ENCODE assay signal across 1 cellular context in genomic region chr7:107079212-107079940, GRCh38.
TF ChIP-seq lines count a peak whose summit lies in the region.

No MANE protein-coding gene starts in this region.

TF ChIP-seq in K562, 482 proteins besides CTCF, POLR2A, EP300 and RAD21 (continued from another document and continues in another):
- TF ChIP-seq, protein P1, sequence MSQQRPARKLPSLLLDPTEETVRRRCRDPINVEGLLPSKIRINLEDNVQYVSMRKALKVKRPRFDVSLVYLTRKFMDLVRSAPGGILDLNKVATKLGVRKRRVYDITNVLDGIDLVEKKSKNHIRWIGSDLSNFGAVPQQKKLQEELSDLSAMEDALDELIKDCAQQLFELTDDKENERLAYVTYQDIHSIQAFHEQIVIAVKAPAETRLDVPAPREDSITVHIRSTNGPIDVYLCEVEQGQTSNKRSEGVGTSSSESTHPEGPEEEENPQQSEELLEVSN (IDR thresholded peaks at IDR 0.05; ENCODE audit: borderline replicate concordance in 1 of 2, extremely low read depth in 1 of 2, insufficient read depth in 1 of 2, insufficient read length in 1 of 2, low read depth in 1 of 2, low read length in 1 of 2, poor library complexity in 1 of 2, severe bottlenecking in 1 of 2), result peak; percentile 56 to 69
- TF ChIP-seq ZEB2 (IDR thresholded peaks at IDR 0.05), result peak; percentile 78; the same call in 1 of the 2 replicates
- TF ChIP-seq ARNT (IDR thresholded peaks at IDR 0.05), result peak; percentile 58 to 68; a peak in 2 of 4 replicates
- no peak for TF ChIP-seq SAFB (IDR thresholded peaks at IDR 0.05; ENCODE audit: borderline replicate concordance, low read depth, low read length)
- TF ChIP-seq HBP1 (CRISPR knock-in tag; IDR thresholded peaks at IDR 0.05), result peak; percentile 95
- TF ChIP-seq SETDB1 (IDR thresholded peaks at IDR 0.05; ENCODE audit: low read length), result no peak
- TF ChIP-seq ZNF511 (CRISPR knock-in tag; IDR thresholded peaks at IDR 0.05), result no peak
- TF ChIP-seq CREM (IDR thresholded peaks at IDR 0.05; ENCODE audit: low read depth), result peak; percentile 35; the same call in 1 of the 2 replicates
- TF ChIP-seq SMARCC2 (IDR thresholded peaks at IDR 0.05; ENCODE audit: low read depth), result peak; percentile 76; the same call in 1 of the 2 replicates
- TF ChIP-seq ZNF212 (CRISPR knock-in tag; IDR thresholded peaks at IDR 0.05), result peak; percentile 62; the same call in 1 of the 2 replicates
- no peak for TF ChIP-seq BCL6 (CRISPR knock-in tag; IDR thresholded peaks at IDR 0.05)
- TF ChIP-seq, protein P2, sequence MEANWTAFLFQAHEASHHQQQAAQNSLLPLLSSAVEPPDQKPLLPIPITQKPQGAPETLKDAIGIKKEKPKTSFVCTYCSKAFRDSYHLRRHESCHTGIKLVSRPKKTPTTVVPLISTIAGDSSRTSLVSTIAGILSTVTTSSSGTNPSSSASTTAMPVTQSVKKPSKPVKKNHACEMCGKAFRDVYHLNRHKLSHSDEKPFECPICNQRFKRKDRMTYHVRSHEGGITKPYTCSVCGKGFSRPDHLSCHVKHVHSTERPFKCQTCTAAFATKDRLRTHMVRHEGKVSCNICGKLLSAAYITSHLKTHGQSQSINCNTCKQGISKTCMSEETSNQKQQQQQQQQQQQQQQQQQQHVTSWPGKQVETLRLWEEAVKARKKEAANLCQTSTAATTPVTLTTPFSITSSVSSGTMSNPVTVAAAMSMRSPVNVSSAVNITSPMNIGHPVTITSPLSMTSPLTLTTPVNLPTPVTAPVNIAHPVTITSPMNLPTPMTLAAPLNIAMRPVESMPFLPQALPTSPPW (CRISPR knock-in tag; IDR thresholded peaks at IDR 0.05), result peak; percentile 56
- peak; percentile 73 for TF ChIP-seq TCF3 (CRISPR knock-in tag; IDR thresholded peaks at IDR 0.05)
- TF ChIP-seq IRF2 (CRISPR knock-in tag; IDR thresholded peaks at IDR 0.05), result no peak
- peak; percentile 42; the same call in 1 of the 2 replicates for TF ChIP-seq CC2D1A (IDR thresholded peaks at IDR 0.05)
- TF ChIP-seq ZBTB17 (CRISPR knock-in tag; IDR thresholded peaks at IDR 0.05), result peak; percentile 76; the same call in 1 of the 2 replicates
- TF ChIP-seq ARID3B (CRISPR knock-in tag; IDR thresholded peaks at IDR 0.05; ENCODE audit: borderline replicate concordance), result 0 out of 2 replicates have a peak, but pooled peaks have one; percentile 5
- no peak for TF ChIP-seq ZNF561 (CRISPR knock-in tag; conservative IDR thresholded peaks at IDR 0.05)
- TF ChIP-seq ZSCAN29 (IDR thresholded peaks at IDR 0.05), result no peak
- TF ChIP-seq CHD4 (IDR thresholded peaks at IDR 0.05; ENCODE audit: insufficient read depth, insufficient replicate concordance, low read depth, low read length, poor library complexity, severe bottlenecking), result peak; percentile 86
- TF ChIP-seq NONO (IDR thresholded peaks at IDR 0.05; ENCODE audit: low read depth in 2 of 2, low read length in 1 of 2), result 0 out of 4 replicates have a peak, but pooled peaks of 1 of the 2 experiments have one; percentile 11
- no peak for TF ChIP-seq TAF9B (IDR thresholded peaks at IDR 0.05; ENCODE audit: partially characterized antibody)
- no peak for TF ChIP-seq KAT8 (IDR thresholded peaks at IDR 0.05; ENCODE audit: low read depth)
- peak in 1 of 2 experiments; percentile 51 for TF ChIP-seq NCOA2 (IDR thresholded peaks at IDR 0.05; ENCODE audit: partially characterized antibody in 2 of 2)
- TF ChIP-seq ZNF217 (CRISPR knock-in tag; IDR thresholded peaks at IDR 0.05), result no peak
- no peak for TF ChIP-seq IFI16 (CRISPR knock-in tag; IDR thresholded peaks at IDR 0.05)
- TF ChIP-seq HDAC3 (IDR thresholded peaks at IDR 0.05; ENCODE audit: borderline replicate concordance, partially characterized antibody), result peak; percentile 39
- peak in 1 of 2 experiments; percentile 68; a peak in 2 of 4 replicates for TF ChIP-seq RCOR1 (IDR thresholded peaks at IDR 0.05; ENCODE audit: borderline replicate concordance in 1 of 2, low read depth in 2 of 2, low read length in 2 of 2)
- TF ChIP-seq ZC3H8 (IDR thresholded peaks at IDR 0.05), result 0 out of 2 replicates have a peak, but pooled peaks have one; percentile 8
- 0 out of 2 replicates have a peak, but pooled peaks have one; percentile 63 for TF ChIP-seq SMARCA5 (IDR thresholded peaks at IDR 0.05)
- TF ChIP-seq ZNF518B (CRISPR knock-in tag; IDR thresholded peaks at IDR 0.05), result no peak
- no peak for TF ChIP-seq KAT2B (IDR thresholded peaks at IDR 0.05; ENCODE audit: low read depth, low read length)
- peak; percentile 97 for TF ChIP-seq MAFG (tag; conservative IDR thresholded peaks at IDR 0.05)
- TF ChIP-seq GABPA (tag; conservative IDR thresholded peaks at IDR 0.05; ENCODE audit: low read depth), result peak; percentile 38; the same call in 1 of the 2 replicates
- TF ChIP-seq ATF4 (CRISPR knock-in tag; IDR thresholded peaks at IDR 0.05), result peak; percentile 53; the same call in 1 of the 2 replicates
- peak; percentile 71 for TF ChIP-seq CBFA2T2 (conservative IDR thresholded peaks at IDR 0.05)
- TF ChIP-seq ZBTB8A (IDR thresholded peaks at IDR 0.05; ENCODE audit: partially characterized antibody), result no peak
- TF ChIP-seq MYNN (IDR thresholded peaks at IDR 0.05), result peak; percentile 89; the same call in 1 of the 2 replicates
- TF ChIP-seq MYNN (CRISPR knock-in tag; IDR thresholded peaks at IDR 0.05), result no peak
- TF ChIP-seq LEF1 (IDR thresholded peaks at IDR 0.05), result peak; percentile 93
- TF ChIP-seq ZNF76 (CRISPR knock-in tag; IDR thresholded peaks at IDR 0.05; ENCODE audit: borderline replicate concordance), result 0 out of 2 replicates have a peak, but pooled peaks have one; percentile 0
- no peak for TF ChIP-seq CHD2 (IDR thresholded peaks at IDR 0.05; ENCODE audit: low read depth, low read length)
- peak; percentile 91 for TF ChIP-seq ARID1B (IDR thresholded peaks at IDR 0.05)
- TF ChIP-seq POLR3G (IDR thresholded peaks at IDR 0.05; ENCODE audit: extremely low read depth, insufficient read length, insufficient replicate concordance), result no peak
- peak; percentile 76 for TF ChIP-seq POLR2H (tag; IDR thresholded peaks at IDR 0.05; ENCODE audit: low read depth)
- 0 out of 2 replicates have a peak, but pooled peaks have one; percentile 14 for TF ChIP-seq RERE (CRISPR knock-in tag; IDR thresholded peaks at IDR 0.05; ENCODE audit: borderline replicate concordance)
- TF ChIP-seq SOX6 (IDR thresholded peaks at IDR 0.05), result peak; percentile 82
- TF ChIP-seq ATF1 (CRISPR knock-in tag; IDR thresholded peaks at IDR 0.05), result no peak
- peak; percentile 59 for TF ChIP-seq ATF1 (tag; IDR thresholded peaks at IDR 0.05)
- TF ChIP-seq, protein P3, sequence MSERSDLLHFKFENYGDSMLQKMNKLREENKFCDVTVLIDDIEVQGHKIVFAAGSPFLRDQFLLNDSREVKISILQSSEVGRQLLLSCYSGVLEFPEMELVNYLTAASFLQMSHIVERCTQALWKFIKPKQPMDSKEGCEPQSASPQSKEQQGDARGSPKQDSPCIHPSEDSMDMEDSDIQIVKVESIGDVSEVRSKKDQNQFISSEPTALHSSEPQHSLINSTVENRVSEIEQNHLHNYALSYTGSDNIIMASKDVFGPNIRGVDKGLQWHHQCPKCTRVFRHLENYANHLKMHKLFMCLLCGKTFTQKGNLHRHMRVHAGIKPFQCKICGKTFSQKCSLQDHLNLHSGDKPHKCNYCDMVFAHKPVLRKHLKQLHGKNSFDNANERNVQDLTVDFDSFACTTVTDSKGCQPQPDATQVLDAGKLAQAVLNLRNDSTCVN (CRISPR knock-in tag; IDR thresholded peaks at IDR 0.05), result peak; percentile 93; the same call in 1 of the 2 replicates
- peak; percentile 87 for TF ChIP-seq NCOA1 (IDR thresholded peaks at IDR 0.05; ENCODE audit: low read depth)
- TF ChIP-seq ZNF324 (CRISPR knock-in tag; IDR thresholded peaks at IDR 0.05), result no peak
- TF ChIP-seq ILK (tag; IDR thresholded peaks at IDR 0.05; ENCODE audit: borderline replicate concordance, low read depth), result no peak
- peak; percentile 85 for TF ChIP-seq NFRKB (IDR thresholded peaks at IDR 0.05; ENCODE audit: low read depth)
